In genomic region chr3:99418209-99418635, GRCh38 we compare ENCODE assay signal across 12 cellular contexts.
DNase-seq lines count a peak whose midpoint lies in the region; ATAC-seq, FAIRE-seq and TF ChIP-seq lines count a peak whose summit lies in the region.
"Had no signal": no experiment of that assay in that cellular context is flagged by ENCODE, and none has a peak within 500 bp of the region (broad histone marks: within the 10 kb centered on the region; RNA-seq: fewer than 3 reads in every experiment).

No MANE protein-coding gene starts in this region.

- H3K9me3 ChIP-seq in MM.1S (replicated peaks; ENCODE audit: insufficient read depth, low read length), result no peaks in the 10 kb centered on the region
- H3K9me3 ChIP-seq: SJSA1 had no signal

- no peak overlapping the region for H2AFZ ChIP-seq in MM.1S (ENCODE audit: low read length)

- H3K9me2 ChIP-seq in MM.1S (replicated peaks; ENCODE audit: insufficient read depth, low read length), result no peaks in the 10 kb centered on the region

- no peaks in the 10 kb centered on the region for H3K4me1 ChIP-seq in MM.1S (ENCODE audit: low read length)
- peaks cover 8% of the 10 kb centered on the region for H3K4me1 ChIP-seq in foreskin keratinocyte

- intact Hi-C loops in Right ventricle myocardium superior (cut with DNase I), result no loop called here

- H3K36me3 ChIP-seq in bronchial epithelial cell (ENCODE audit: control insufficient read depth, insufficient read depth, low read length), result no peaks in the 10 kb centered on the region
- H3K36me3 ChIP-seq in MM.1S (replicated peaks; ENCODE audit: insufficient read depth, low read length), result no peaks in the 10 kb centered on the region
- H3K36me3 ChIP-seq: SJSA1 had no signal

- H3K4me3 ChIP-seq in bronchial epithelial cell (ENCODE audit: low read depth, low read length) (no peak overlapping the region), MM.1S (ENCODE audit: low read length) (no peak overlapping the region)
- H3K4me3 ChIP-seq: SJSA1 had no signal

- no peaks in the 10 kb centered on the region for H3K79me2 ChIP-seq in MM.1S (ENCODE audit: low read length)

- H3K4me2 ChIP-seq in MM.1S (ENCODE audit: low read depth, low read length), result no peak overlapping the region

- TF ChIP-seq CTCF in bronchial epithelial cell (IDR thresholded peaks at IDR 0.05; ENCODE audit: insufficient read depth, low read length, severe bottlenecking), result no peak
- no peak for TF ChIP-seq CTCF in MM.1S (IDR thresholded peaks at IDR 0.05; ENCODE audit: low read length)
- no peak for TF ChIP-seq CTCF in foreskin keratinocyte (conservative IDR thresholded peaks at IDR 0.05)

- no peaks in the 10 kb centered on the region for H4K20me1 ChIP-seq in MM.1S (ENCODE audit: insufficient read depth, low read length)

- DNase-seq in bronchial epithelial cell (ENCODE audit: low read depth) (peak; percentile 4), NCI-H345 (lab: John Stamatoyannopoulos, UW) (no peak), MM.1S (no peak), foreskin keratinocyte (no peak), Right ventricle myocardium superior (no peak)
- DNase-seq: activated CD4-positive, alpha-beta T cell treated with anti-CD3 and anti-CD28 coated beads, Interleukin-2, amount 10 ng/mL, durations not matched to agents 24 days and 14 days; activated naive CD8-positive, alpha-beta T cell treated with anti-CD3 and anti-CD28 coated beads for 36 hours; trophoblast cell had no signal

- H3K27me3 ChIP-seq in bronchial epithelial cell (ENCODE audit: control insufficient read depth, insufficient read depth, low read length) (no peaks in the 10 kb centered on the region), MM.1S (replicated peaks; ENCODE audit: insufficient read depth, low read length) (no peaks in the 10 kb centered on the region), foreskin keratinocyte (no peaks in the 10 kb centered on the region)
- H3K27me3 ChIP-seq: SJSA1 had no signal

- H3K27ac ChIP-seq in MM.1S (ENCODE audit: low read length) (no peak overlapping the region), foreskin keratinocyte (no peak overlapping the region)
- H3K27ac ChIP-seq: SJSA1 had no signal

- no peak for FAIRE-seq in bronchial epithelial cell (lab: Jason Lieb, UNC)

- no peak overlapping the region for H3K9ac ChIP-seq in MM.1S (ENCODE audit: low read length)

- H3F3A ChIP-seq in MM.1S (ENCODE audit: insufficient read depth, low read length), result no peaks in the 10 kb centered on the region

- ATAC-seq in GM18517 (IDR thresholded peaks at IDR 0.05; ENCODE audit: unreplicated experiment), result peak; percentile 53
- ATAC-seq in GM21515 (IDR thresholded peaks at IDR 0.05; ENCODE audit: unreplicated experiment), result peak; percentile 51
- peak; percentile 60 for ATAC-seq in HG03095 (IDR thresholded peaks at IDR 0.05; ENCODE audit: unreplicated experiment)
- no peak for ATAC-seq in foreskin keratinocyte
- ATAC-seq in Right ventricle myocardium superior (ENCODE audit: poor library complexity), result no peak

Comparison
In these comparisons a context has a peak if more than half of its experiments do, and no peak if none do; other contexts are left out.
1. ATAC-seq: peak in GM18517 (single experiment), GM21515 (single experiment) and HG03095 (single experiment); none in foreskin keratinocyte (single experiment) and Right ventricle myocardium superior (single experiment).